ENCODE assay signal across 11 cellular contexts in the genomic region with DNA sequence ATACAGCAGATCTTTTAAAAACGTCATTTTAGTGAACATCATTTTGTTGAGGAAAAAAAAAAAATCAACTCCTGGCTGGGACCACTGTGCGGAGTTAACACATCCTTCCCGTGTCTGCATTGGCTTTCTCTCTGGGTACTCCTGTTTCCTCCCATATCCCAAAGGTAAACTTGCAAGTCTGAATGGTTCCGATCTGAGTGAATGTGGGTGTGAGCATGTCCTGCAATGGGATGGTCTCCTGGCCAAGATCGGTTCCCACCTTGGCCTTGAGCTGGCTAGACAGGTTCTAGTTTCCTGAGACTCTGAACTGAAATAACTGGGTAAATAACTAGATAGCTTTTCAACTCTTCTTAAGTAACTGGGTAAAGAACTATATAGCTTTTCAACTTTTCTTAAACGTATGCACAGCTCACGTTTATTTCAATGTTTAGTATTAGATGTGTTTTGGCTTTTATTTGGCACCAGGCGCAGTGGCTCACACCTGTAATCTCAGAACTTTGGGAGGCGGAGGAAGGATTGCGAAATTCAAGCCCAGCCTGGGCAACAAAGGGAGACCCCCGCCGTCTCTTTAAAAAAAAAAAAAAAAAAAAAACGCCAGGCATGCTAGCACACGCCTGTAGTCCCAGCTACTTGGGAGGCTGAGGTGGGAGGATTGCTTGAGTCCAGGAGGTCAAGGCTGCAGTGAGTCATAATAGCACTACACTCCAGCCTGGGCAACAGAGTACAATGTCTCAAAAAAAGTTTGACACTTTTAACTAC. TPM values are rescaled to one million over a fixed set of nuclear protein-coding genes. Genes with fewer than 3 reads are reported as not detected.
DNase-seq lines count a peak whose midpoint lies in the region; ATAC-seq and TF ChIP-seq lines count a peak whose summit lies in the region.
"Had no signal": no experiment of that assay in that cellular context is flagged by ENCODE, and none has a peak within 500 bp of the region (broad histone marks: within the 10 kb centered on the region; RNA-seq: fewer than 3 reads in every experiment).

No MANE protein-coding gene starts in this region.

- H3K4me3 ChIP-seq in CD8-positive, alpha-beta memory T cell (ENCODE audit: low read length) = no peak overlapping the region
- H3K4me3 ChIP-seq in vagina = no peak overlapping the region
- H3K4me3 ChIP-seq: dorsolateral prefrontal cortex, lower lobe of right lung had no signal

- no peak overlapping the region for H4K91ac ChIP-seq in H9 (ENCODE audit: insufficient read length, low read depth, low read length)

- H3K4me2 ChIP-seq in H9 (ENCODE audit: insufficient read depth, insufficient read length, low read length) = no peak overlapping the region

- H2AK5ac ChIP-seq in H9 (ENCODE audit: insufficient read length, low read length) = no peak overlapping the region

- H3K18ac ChIP-seq in H9 (ENCODE audit: insufficient read length, low read depth, low read length) = no peak overlapping the region

- no peak overlapping the region for H3K4me3 Mint-ChIP-seq in CD8-positive, alpha-beta memory T cell
- no peak overlapping the region for H3K4me3 Mint-ChIP-seq in H9
- peak overlapping the region; percentile 66 for H3K4me3 Mint-ChIP-seq in activated naive CD8-positive, alpha-beta T cell

- no peaks in the 10 kb centered on the region for H3K27me3 ChIP-seq in CD8-positive, alpha-beta memory T cell (ENCODE audit: insufficient read depth, low read length, poor library complexity, severe bottlenecking)
- no peaks in the 10 kb centered on the region for H3K27me3 ChIP-seq in H9 (ENCODE audit: insufficient read depth, low read length)
- H3K27me3 ChIP-seq in vagina = no peaks in the 10 kb centered on the region

- H3K9me3 ChIP-seq in CD8-positive, alpha-beta memory T cell (ENCODE audit: low read length) = no peaks in the 10 kb centered on the region
- H3K9me3 ChIP-seq in H9 (ENCODE audit: control insufficient read depth, low read depth, low read length) = peaks cover 6% of the 10 kb centered on the region
- H3K9me3 ChIP-seq in vagina = no peaks in the 10 kb centered on the region
- H3K9me3 ChIP-seq: lower lobe of right lung had no signal

- no peak overlapping the region for H4K5ac ChIP-seq in H9 (ENCODE audit: insufficient read length, low read depth, low read length)

- H3K79me2 ChIP-seq in H9 (ENCODE audit: insufficient read depth, low read length) = no peaks in the 10 kb centered on the region

- no peaks in the 10 kb centered on the region for H4K20me1 ChIP-seq in H9 (ENCODE audit: control insufficient read depth, insufficient read depth, insufficient read length)

- H2BK5ac ChIP-seq in H9 (ENCODE audit: insufficient read length, low read length) = no peak overlapping the region

- no peaks in the 10 kb centered on the region for H3K4me1 ChIP-seq in CD8-positive, alpha-beta memory T cell (ENCODE audit: insufficient read depth, low read length)
- no peaks in the 10 kb centered on the region for H3K4me1 ChIP-seq in H9 (ENCODE audit: insufficient read depth, low read length)
- H3K4me1 ChIP-seq in vagina = no peaks in the 10 kb centered on the region
- H3K4me1 ChIP-seq: lower lobe of right lung had no signal

- intact Hi-C loops in vagina (cut with DNase I) = no loop called here

- H2BK20ac ChIP-seq in H9 (ENCODE audit: low read depth, low read length, poor library complexity, severe bottlenecking) = no peak overlapping the region

- no peak overlapping the region for H2BK120ac ChIP-seq in H9 (ENCODE audit: low read depth, low read length, poor library complexity, severe bottlenecking)

- H2BK15ac ChIP-seq in H9 (ENCODE audit: low read depth, low read length) = no peak overlapping the region

- H3T11ph ChIP-seq in H9 (ENCODE audit: low read length) = no peak overlapping the region

- H3K27ac Mint-ChIP-seq in CD8-positive, alpha-beta memory T cell = peak overlapping the region in 7 of 8 donors; percentile 2 to 88 (median 50)
- H3K27ac Mint-ChIP-seq in H9 = peak overlapping the region; percentile 45 to 84 (median 57); a peak in 6 of 7 replicates
- H3K27ac Mint-ChIP-seq in activated naive CD8-positive, alpha-beta T cell = peak overlapping the region; percentile 64

- H3K23ac ChIP-seq in H9 (ENCODE audit: insufficient read length, low read depth, low read length) = no peak overlapping the region

- peaks cover 31 to 55% (median 42%) of the 10 kb centered on the region in 3 donors for H3K4me1 Mint-ChIP-seq in CD8-positive, alpha-beta memory T cell
- H3K4me1 Mint-ChIP-seq in H9 = 0 out of 4 replicates have a peak, but pooled peaks cover 0 to 3% of the 10 kb centered on the region in 2 experiments
- peaks cover 40% of the 10 kb centered on the region for H3K4me1 Mint-ChIP-seq in activated naive CD8-positive, alpha-beta T cell (ENCODE audit: low read depth)

- no peak for DNase-seq in CD8-positive, alpha-beta memory T cell
- no peak for DNase-seq in H9
- peak; percentile 14 for DNase-seq in iris pigment epithelial cell (ENCODE audit: low read depth)
- no peak for DNase-seq in vagina (ENCODE audit: extremely low spot score in 2 of 2)
- no peak for DNase-seq in DMS153 treated with DMSO at 0.1 percent for 48 hours (lab: John Stamatoyannopoulos, UW; ENCODE audit: unreplicated experiment)
- DNase-seq: activated naive CD4-positive, alpha-beta T cell; dorsolateral prefrontal cortex; lower lobe of right lung had no signal

- no peak for ATAC-seq in HG02938 (IDR thresholded peaks at IDR 0.05; ENCODE audit: unreplicated experiment)

- WGBS in H9 (ENCODE audit: extremely low coverage, insufficient read length, low lambda C conversion rate) = no CpG with 5 or more reads among the region's 14 CpGs

- H4K8ac ChIP-seq in H9 (replicated peaks; ENCODE audit: insufficient read length, low read depth, low read length) = no peak overlapping the region

- no peak overlapping the region for H2BK12ac ChIP-seq in H9 (ENCODE audit: insufficient read length, low read depth, low read length)

- no peak overlapping the region for H2AFZ ChIP-seq in H9 (ENCODE audit: low read length)

- H3K36me3 ChIP-seq in CD8-positive, alpha-beta memory T cell (ENCODE audit: insufficient read depth, low read length) = peaks cover 13% of the 10 kb centered on the region
- peaks cover 0 to 7% of the 10 kb centered on the region in 2 donors for H3K36me3 ChIP-seq in vagina

- TF ChIP-seq CTCF in H9 (conservative IDR thresholded peaks at IDR 0.05) (no peak), vagina (IDR thresholded peaks at IDR 0.05) (no peak)

- H3K9ac ChIP-seq in H9 (ENCODE audit: extremely low read depth, insufficient read length, low read length) = no peak overlapping the region

- H3K27ac ChIP-seq in CD8-positive, alpha-beta memory T cell (ENCODE audit: low read depth, low read length) = no peak overlapping the region
- no peak overlapping the region for H3K27ac ChIP-seq in H9 (ENCODE audit: insufficient read length, low read depth, low read length)
- no peak overlapping the region for H3K27ac ChIP-seq in vagina
- H3K27ac ChIP-seq: dorsolateral prefrontal cortex, lower lobe of right lung, VCaP had no signal

- H3K14ac ChIP-seq in H9 (ENCODE audit: insufficient read depth, low read length) = no peak overlapping the region

- H3K56ac ChIP-seq in H9 (ENCODE audit: insufficient read length, low read depth, low read length) = no peak overlapping the region

- CTCF ChIA-PET in CD8-positive, alpha-beta memory T cell (lab: Charles Lee) = no interaction called here

- no peaks in the 10 kb centered on the region for H3K79me1 ChIP-seq in H9 (ENCODE audit: insufficient read depth, low read depth, low read length, poor library complexity, severe bottlenecking)

- H3K36me3 Mint-ChIP-seq in CD8-positive, alpha-beta memory T cell = peaks cover 0 to 71% (median 6%) of the 10 kb centered on the region in 3 donors
- peaks cover 50 to 78% (median 64%) of the 10 kb centered on the region in 3 experiments for H3K36me3 Mint-ChIP-seq in H9 (ENCODE audit: insufficient read depth in 1 of 3, low read depth in 3 of 3)
- H3K36me3 Mint-ChIP-seq in activated naive CD8-positive, alpha-beta T cell = peaks cover 7% of the 10 kb centered on the region

- no peak overlapping the region for H3K4ac ChIP-seq in H9 (ENCODE audit: low read depth, low read length)

- H3K27me3 Mint-ChIP-seq in CD8-positive, alpha-beta memory T cell = no peaks in the 10 kb centered on the region
- H3K27me3 Mint-ChIP-seq in H9 (ENCODE audit: low read depth) = no peaks in the 10 kb centered on the region
- no peaks in the 10 kb centered on the region for H3K27me3 Mint-ChIP-seq in activated naive CD8-positive, alpha-beta T cell

- no peaks in the 10 kb centered on the region for H3K23me2 ChIP-seq in H9 (ENCODE audit: insufficient read length, low read depth, low read length, poor library complexity, severe bottlenecking)

- no peak for TF ChIP-seq POLR2A in vagina (IDR thresholded peaks at IDR 0.05)

- no peaks in the 10 kb centered on the region for H3K9me3 Mint-ChIP-seq in CD8-positive, alpha-beta memory T cell
- H3K9me3 Mint-ChIP-seq in H9 = peaks cover 58 to 63% of the 10 kb centered on the region in 2 experiments
- H3K9me3 Mint-ChIP-seq in activated naive CD8-positive, alpha-beta T cell (ENCODE audit: low read depth) = no peaks in the 10 kb centered on the region

- POLR2A ChIA-PET in CD8-positive, alpha-beta memory T cell (lab: Charles Lee) = interaction anchor here (1.6 kb wide), 1 partner anchor 12 kb away, joined by 15 read pairs; no protein-coding TSS in a partner anchor

RNA-seq across cellular contexts. Expression of a gene that starts 14.0 kb away (rescaled TPM):
- total RNA-seq in CD8-positive, alpha-beta memory T cell = 100 to 1,000 TPM; 318 to 331 TPM
- polyA plus RNA-seq in CD8-positive, alpha-beta memory T cell = 168 TPM
- 409 and 414 TPM in 2 replicates for total RNA-seq in H9 (2021)
- total RNA-seq in vagina = 193 TPM
